8 cellular contexts compared by ENCODE assay signal in the genomic region with DNA sequence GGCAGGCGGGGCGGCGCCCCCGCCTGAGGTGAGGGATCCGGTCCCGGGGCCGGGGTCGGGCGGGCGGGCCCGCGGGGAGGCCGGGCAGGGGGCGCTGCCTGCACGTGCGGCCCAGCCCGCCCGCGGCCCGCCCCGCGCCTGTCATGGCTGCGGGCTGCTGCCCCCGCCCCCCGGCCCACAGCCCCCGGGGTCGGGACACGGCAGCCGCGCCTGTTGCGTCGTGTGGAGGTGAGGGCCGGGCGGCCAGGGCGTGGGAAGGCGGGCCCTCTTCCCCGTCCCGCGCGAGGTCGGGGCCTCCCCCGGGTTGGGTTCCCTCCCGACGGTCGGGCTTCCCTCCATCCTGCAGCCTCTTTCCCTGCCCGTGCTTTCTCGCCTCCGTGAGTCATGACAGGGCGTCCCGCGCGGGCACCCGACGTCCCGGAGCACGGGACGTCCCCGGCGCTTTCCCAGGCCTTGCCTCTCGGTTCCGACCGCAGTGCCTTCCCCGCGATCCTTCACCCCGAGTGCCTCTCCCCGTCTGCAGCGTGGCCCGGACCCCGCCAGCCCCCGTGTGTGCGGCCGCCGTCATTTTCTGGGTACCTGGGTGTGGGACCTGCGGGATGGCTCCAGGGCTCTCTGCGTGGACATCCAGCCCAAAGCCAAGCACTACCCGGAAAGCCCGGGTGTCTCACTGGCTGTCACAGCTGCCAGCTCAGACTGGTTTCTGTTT.
DNase-seq lines count a peak whose midpoint lies in the region; ATAC-seq and TF ChIP-seq lines count a peak whose summit lies in the region.

No MANE protein-coding gene starts in this region.

- peak overlapping the region; percentile 79 for H3K27ac ChIP-seq in A673 (ENCODE audit: low read depth, low read length, poor library complexity, severe bottlenecking)

- DNase-seq in A673 (ENCODE audit: low spot score) (peak; percentile 63), HuH-7 (ENCODE audit: low spot score) (peak; percentile 26), cerebellar cortex (ENCODE audit: low spot score) (peak; percentile 37), kidney tubule cell (ENCODE audit: low spot score) (peak; percentile 67), middle frontal gyrus (ENCODE audit: extremely low spot score, low spot score) (no peak)
- DNase-seq in activated CD4-positive, alpha-beta T cell treated with anti-CD3 and anti-CD28 coated beads for 24 hours (ENCODE audit: low read depth in 2 of 2), result peak; percentile 42 to 49
- DNase-seq in stimulated activated CD4-positive, alpha-beta T cell treated with anti-CD3 and anti-CD28 coated beads, Interleukin-15, amount 100 ng/mL, for 48 hours (ENCODE audit: low read depth in 2 of 2), result peak; percentile 48 to 53

- intact Hi-C loops in A673 (cut with micrococcal nuclease; ENCODE audit: unreplicated experiment), result loop anchor here (2.0 kb wide), 2 partner anchors 77 kb away; a partner anchor contains a TSS

- H3K36me3 ChIP-seq in A673 (ENCODE audit: insufficient read depth, low read length, poor library complexity, severe bottlenecking), result peaks cover 4% of the 10 kb centered on the region

- H3K4me3 ChIP-seq in A673 (ENCODE audit: low read depth, low read length, poor library complexity, severe bottlenecking), result peak overlapping the region; percentile 83

- CTCF ChIA-PET in A673 (lab: Charles Lee), result no interaction called here

- H3K27me3 ChIP-seq in A673 (replicated peaks; ENCODE audit: insufficient read depth, low read depth, low read length, poor library complexity), result no peaks in the 10 kb centered on the region

- POLR2A ChIA-PET in A673 (lab: Charles Lee; ENCODE audit: low non-redundant PET), result no interaction called here

- H3K9me3 ChIP-seq in A673 (ENCODE audit: low read depth, low read length, poor library complexity, severe bottlenecking), result no peaks in the 10 kb centered on the region

- H3K4me1 ChIP-seq in A673 (ENCODE audit: insufficient read depth, low read length, poor library complexity, severe bottlenecking), result peaks cover 38% of the 10 kb centered on the region

- TF ChIP-seq CTCF in A673 (conservative IDR thresholded peaks at IDR 0.05; ENCODE audit: low read depth, low read length), result no peak

- peak; percentile 21 for ATAC-seq in GM18868 (IDR thresholded peaks at IDR 0.05; ENCODE audit: unreplicated experiment)

- no TSS peak for BruUV-seq in A673 (replicated peaks; lab: Mats Ljungman, UMichigan)
